ENCODE assay signal across 25 cellular contexts in the genomic region with DNA sequence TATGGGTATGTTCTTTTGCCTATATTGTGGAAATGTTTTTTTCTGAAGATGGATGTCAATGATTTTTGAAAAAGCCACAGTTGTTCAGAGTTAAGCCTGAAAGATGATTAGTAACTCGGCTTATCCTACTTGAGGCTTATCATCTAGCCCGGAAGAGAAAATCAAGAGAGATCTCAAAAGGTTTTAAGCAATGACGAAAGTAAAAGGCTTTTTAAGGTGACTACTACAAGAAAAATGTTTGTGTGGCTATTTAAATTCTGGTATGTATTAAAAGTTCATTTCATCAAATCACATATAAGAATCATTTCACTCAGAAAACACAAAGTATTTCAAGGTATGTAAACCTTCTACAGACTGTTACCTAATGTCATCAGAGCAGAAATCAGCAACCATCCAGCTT.
"Had no signal": no experiment of that assay in that cellular context is flagged by ENCODE, and none has a peak within 500 bp of the region (broad histone marks: within the 10 kb centered on the region; RNA-seq: fewer than 3 reads in every experiment).

No MANE protein-coding gene starts in this region.

- H3K4me3 ChIP-seq: ascending aorta, coronary artery, esophagus squamous epithelium, pancreas, psoas muscle, tibial artery had no signal

- H3K27ac ChIP-seq: ascending aorta, coronary artery, esophagus squamous epithelium, neutrophil, pancreas, psoas muscle, tibial artery had no signal

- H3K27ac Mint-ChIP-seq: activated B cell treated with CpG ODN at 0.5 μM for 24 hours; activated CD4-positive, alpha-beta memory T cell treated with anti-CD3 and anti-CD28 coated beads, Interleukin-2, amount 10 ng/mL, durations not matched to agents 7 days and 5 days; activated CD4-positive, alpha-beta T cell treated with anti-CD3 and anti-CD28 coated beads, Interleukin-2, amount 10 ng/mL, durations not matched to agents 24 days and 14 days; activated naive CD4-positive, alpha-beta T cell treated with anti-CD3 and anti-CD28 coated beads, Interleukin-2, amount 50 U/mL, for 24 hours; endodermal cell; immature natural killer cell; nephron; stimulated activated naive CD8-positive, alpha-beta T cell treated with anti-CD3 and anti-CD28 coated beads, Interleukin-15, Interleukin-2, amounts not matched to agents 100 ng/mL and 50 ng/mL, for 24 hours; T-helper 1 cell treated with Interleukin-12 subunit alpha and Interleukin-12 subunit beta and Interleukin-4 antibody, amounts not matched to agents 30 μg/mL and 1 μg/mL, for 36 hours had no signal

- H3K9me3 ChIP-seq: ascending aorta, esophagus squamous epithelium, neutrophil, pancreas, psoas muscle, tibial artery had no signal

- H3K27me3 Mint-ChIP-seq: activated B cell treated with CpG ODN at 0.5 μM for 24 hours; activated CD4-positive, alpha-beta memory T cell treated with anti-CD3 and anti-CD28 coated beads, Interleukin-2, amount 10 ng/mL, durations not matched to agents 7 days and 5 days; activated CD4-positive, alpha-beta T cell treated with anti-CD3 and anti-CD28 coated beads, Interleukin-2, amount 10 ng/mL, durations not matched to agents 24 days and 14 days; activated naive CD4-positive, alpha-beta T cell treated with anti-CD3 and anti-CD28 coated beads, Interleukin-2, amount 50 U/mL, for 24 hours; stimulated activated naive CD8-positive, alpha-beta T cell treated with anti-CD3 and anti-CD28 coated beads, Interleukin-15, Interleukin-2, amounts not matched to agents 100 ng/mL and 50 ng/mL, for 24 hours had no signal

- H3K4me1 ChIP-seq: ascending aorta, esophagus squamous epithelium, psoas muscle, tibial artery had no signal

- H3K4me1 Mint-ChIP-seq: activated B cell treated with CpG ODN at 0.5 μM for 24 hours, endodermal cell, nephron had no signal

- ATAC-seq: left ventricle myocardium superior, pancreas, psoas muscle, right cardiac atrium had no signal

- DNase-seq: activated B cell treated with CpG ODN at 0.5 μM for 24 hours; activated CD4-positive, alpha-beta memory T cell treated with anti-CD3 and anti-CD28 coated beads, Interleukin-2, amount 10 ng/mL, durations not matched to agents 7 days and 5 days; activated CD4-positive, alpha-beta T cell treated with anti-CD3 and anti-CD28 coated beads, Interleukin-2, amount 10 ng/mL, durations not matched to agents 24 days and 14 days; activated gamma-delta T cell; activated T-cell treated with anti-CD3 and anti-CD28 coated beads for 4 hours; endodermal cell; esophagus squamous epithelium; foreskin melanocyte; immature natural killer cell; left ventricle myocardium superior; mammary epithelial cell; pancreas; psoas muscle; right cardiac atrium; stimulated activated CD4-positive, alpha-beta T cell treated with anti-CD3 and anti-CD28 coated beads, Interleukin-1b, Interleukin-23, amount 100 ng/mL, for 48 hours; substantia nigra; T1000; tibial artery had no signal

- H3K9me3 Mint-ChIP-seq: activated B cell treated with CpG ODN at 0.5 μM for 24 hours; activated CD4-positive, alpha-beta memory T cell treated with anti-CD3 and anti-CD28 coated beads, Interleukin-2, amount 10 ng/mL, durations not matched to agents 7 days and 5 days; activated CD4-positive, alpha-beta T cell treated with anti-CD3 and anti-CD28 coated beads, Interleukin-2, amount 10 ng/mL, durations not matched to agents 24 days and 14 days; activated naive CD4-positive, alpha-beta T cell treated with anti-CD3 and anti-CD28 coated beads, Interleukin-2, amount 50 U/mL, for 24 hours; endodermal cell; immature natural killer cell; nephron; stimulated activated naive CD8-positive, alpha-beta T cell treated with anti-CD3 and anti-CD28 coated beads, Interleukin-15, Interleukin-2, amounts not matched to agents 100 ng/mL and 50 ng/mL, for 24 hours; T-helper 1 cell treated with Interleukin-12 subunit alpha and Interleukin-12 subunit beta and Interleukin-4 antibody, amounts not matched to agents 30 μg/mL and 1 μg/mL, for 36 hours had no signal

- H3K27me3 ChIP-seq: ascending aorta, esophagus squamous epithelium, neutrophil, pancreas, tibial artery had no signal

- H3K4me3 Mint-ChIP-seq: activated B cell treated with CpG ODN at 0.5 μM for 24 hours; activated CD4-positive, alpha-beta memory T cell treated with anti-CD3 and anti-CD28 coated beads, Interleukin-2, amount 10 ng/mL, durations not matched to agents 7 days and 5 days; activated CD4-positive, alpha-beta T cell treated with anti-CD3 and anti-CD28 coated beads, Interleukin-2, amount 10 ng/mL, durations not matched to agents 24 days and 14 days; activated naive CD4-positive, alpha-beta T cell treated with anti-CD3 and anti-CD28 coated beads, Interleukin-2, amount 50 U/mL, for 24 hours; endodermal cell; immature natural killer cell; nephron; stimulated activated naive CD8-positive, alpha-beta T cell treated with anti-CD3 and anti-CD28 coated beads, Interleukin-15, Interleukin-2, amounts not matched to agents 100 ng/mL and 50 ng/mL, for 24 hours; T-helper 1 cell treated with Interleukin-12 subunit alpha and Interleukin-12 subunit beta and Interleukin-4 antibody, amounts not matched to agents 30 μg/mL and 1 μg/mL, for 36 hours had no signal
